30 cellular contexts compared by ENCODE assay signal in genomic region chr10:91665842-91666241, GRCh38. TPM values are rescaled to one million over a fixed set of nuclear protein-coding genes. Genes with fewer than 3 reads are reported as not detected.
DNase-seq lines count a peak whose midpoint lies in the region; ATAC-seq and TF ChIP-seq lines count a peak whose summit lies in the region.
"Had no signal": no experiment of that assay in that cellular context is flagged by ENCODE, and none has a peak within 500 bp of the region (broad histone marks: within the 10 kb centered on the region; RNA-seq: fewer than 3 reads in every experiment).

No MANE protein-coding gene starts in this region.

- H3K36me3 ChIP-seq in GM23248 (ENCODE audit: low read depth), result no peaks in the 10 kb centered on the region
- H3K36me3 ChIP-seq: BLaER1 treated with 17β-estradiol and CSF1 and Interleukin-3, amounts not matched to agents 10 nM and 100 nM; heart right ventricle; ovary; Peyer's patch; tibial artery had no signal

- H3K79me2 ChIP-seq in GM23248 (ENCODE audit: insufficient read depth), result no peaks in the 10 kb centered on the region

- no peak for TF ChIP-seq CTCF in AG10803 (conservative IDR thresholded peaks at IDR 0.05; ENCODE audit: low read length)

- H3K4me3 ChIP-seq in AG10803 (ENCODE audit: low read length) (no peak overlapping the region), GM23248 (no peak overlapping the region)
- H3K4me3 ChIP-seq: BLaER1 treated with 17β-estradiol and CSF1 and Interleukin-3, amounts not matched to agents 10 nM and 100 nM; GM12878; heart right ventricle; lung; ovary; Peyer's patch; smooth muscle cell; tibial artery had no signal

- no peak overlapping the region for H3K27ac ChIP-seq in GM23248
- H3K27ac ChIP-seq: BLaER1 treated with 17β-estradiol and CSF1 and Interleukin-3, amounts not matched to agents 10 nM and 100 nM; heart right ventricle; ovary; Peyer's patch; tibial artery had no signal

- in situ Hi-C loops in GM23248 (cut with MboI), result no loop called here

- DNase-seq in AG10803 (ENCODE audit: low read depth), result peak; percentile 66
- DNase-seq in GM23248, result peak; percentile 82
- peak; percentile 23 for DNase-seq in OCI-M1 (lab: John Stamatoyannopoulos, UW)
- DNase-seq in fibroblast of peridontal ligament (ENCODE audit: extremely low read depth), result peak; percentile 45
- DNase-seq in dermis blood vessel endothelial cell, result no peak
- no peak for DNase-seq in activated CD8-positive, alpha-beta memory T cell treated with anti-CD3 and anti-CD28 coated beads, Interleukin-2, amount 50 U/mL, for 4 hours
- DNase-seq: ACHN; activated CD4-positive, alpha-beta T cell treated with anti-CD3 and anti-CD28 coated beads, Interleukin-2, amount 50 U/mL, for 48 hours; DMS79; heart right ventricle; Kasumi-1; kidney glomerular epithelial cell; NCI-H1048; NCI-H187; NCI-H2171 treated with DMSO at 0.1 percent for 48 hours; NCI-H524; nephron progenitor cell; ovary; Peyer's patch; retina; SHP77 treated with DMSO at 0.1 percent for 48 hours; stimulated activated CD4-positive, alpha-beta T cell treated with anti-CD3 and anti-CD28 coated beads, Interleukin-1b, Interleukin-23, amount 100 ng/mL, for 48 hours; SW 1271; T1000; tibial artery had no signal

- H3K9me2 ChIP-seq in GM23248 (ENCODE audit: insufficient read depth), result no peaks in the 10 kb centered on the region

- H3K4me1 ChIP-seq in GM23248 (ENCODE audit: insufficient read depth), result peaks cover 12% of the 10 kb centered on the region
- H3K4me1 ChIP-seq: BLaER1 treated with 17β-estradiol and CSF1 and Interleukin-3, amounts not matched to agents 10 nM and 100 nM; heart right ventricle; Peyer's patch; tibial artery had no signal

- H3K4me2 ChIP-seq in GM23248 (ENCODE audit: unreplicated experiment), result no peak overlapping the region
- H3K4me2 ChIP-seq: BLaER1 treated with 17β-estradiol and CSF1 and Interleukin-3, amounts not matched to agents 10 nM and 100 nM; smooth muscle cell had no signal

- ATAC-seq in HG03457 (IDR thresholded peaks at IDR 0.05; ENCODE audit: unreplicated experiment), result no peak
- ATAC-seq: GM12878, heart right ventricle had no signal

- H3K27me3 ChIP-seq in GM23248 (replicated peaks; ENCODE audit: insufficient read depth), result no peaks in the 10 kb centered on the region
- H3K27me3 ChIP-seq: BLaER1 treated with 17β-estradiol and CSF1 and Interleukin-3, amounts not matched to agents 10 nM and 100 nM; ovary; Peyer's patch; tibial artery had no signal

- H3F3A ChIP-seq in GM23248 (ENCODE audit: insufficient read depth), result peaks cover 11% of the 10 kb centered on the region; the same call in 1 of the 2 replicates

- H2AFZ ChIP-seq in GM23248, result no peak overlapping the region

- no peaks in the 10 kb centered on the region for H3K9me3 ChIP-seq in GM23248 (ENCODE audit: low read depth)
- H3K9me3 ChIP-seq: BLaER1 treated with 17β-estradiol and CSF1 and Interleukin-3, amounts not matched to agents 10 nM and 100 nM; heart right ventricle; ovary; Peyer's patch; tibial artery had no signal

- H3K9ac ChIP-seq in GM23248, result no peak overlapping the region
- H3K9ac ChIP-seq: BLaER1 treated with 17β-estradiol and CSF1 and Interleukin-3, amounts not matched to agents 10 nM and 100 nM had no signal

- H4K20me1 ChIP-seq in GM23248 (ENCODE audit: insufficient read depth), result no peaks in the 10 kb centered on the region
- H4K20me1 ChIP-seq: BLaER1 treated with 17β-estradiol and CSF1 and Interleukin-3, amounts not matched to agents 10 nM and 100 nM had no signal

RNA-seq across cellular contexts. Expression of gene PPP1R3C, which starts 33.0 kb away (rescaled TPM):
- total RNA-seq in GM23248 (2014; rRNA removed; shearing (Covaris generic)), result 193 and 238 TPM in 2 replicates
- polyA plus RNA-seq in GM23248 (2016; fragmentation: Nextera tagmentation; extraction: Ambion mirVana), result 98.8 and 99.9 TPM in 2 replicates
- 0.51 TPM in 2 replicates for total RNA-seq in dermis blood vessel endothelial cell
- total RNA-seq: GM12878 had no signal

Comparison
In these comparisons a context has a peak if more than half of its experiments do, and no peak if none do; other contexts are left out.
1. DNase-seq: peak in AG10803 (single experiment), GM23248 (single experiment), OCI-M1 (single experiment) and fibroblast of peridontal ligament (single experiment); none in dermis blood vessel endothelial cell (single experiment) and activated CD8-positive, alpha-beta memory T cell treated with anti-CD3 and anti-CD28 coated beads, Interleukin-2, amount 50 U/mL, for 4 hours (single experiment).
2. RNA of gene PPP1R3C, which starts 33.0 kb away (total RNA-seq): 193 to 238 TPM in GM23248; 0.51 TPM in dermis blood vessel endothelial cell; every median in the first group is over 100 times any median in the second.